ENCODE assay signal across 1 cellular context in the genomic region with DNA sequence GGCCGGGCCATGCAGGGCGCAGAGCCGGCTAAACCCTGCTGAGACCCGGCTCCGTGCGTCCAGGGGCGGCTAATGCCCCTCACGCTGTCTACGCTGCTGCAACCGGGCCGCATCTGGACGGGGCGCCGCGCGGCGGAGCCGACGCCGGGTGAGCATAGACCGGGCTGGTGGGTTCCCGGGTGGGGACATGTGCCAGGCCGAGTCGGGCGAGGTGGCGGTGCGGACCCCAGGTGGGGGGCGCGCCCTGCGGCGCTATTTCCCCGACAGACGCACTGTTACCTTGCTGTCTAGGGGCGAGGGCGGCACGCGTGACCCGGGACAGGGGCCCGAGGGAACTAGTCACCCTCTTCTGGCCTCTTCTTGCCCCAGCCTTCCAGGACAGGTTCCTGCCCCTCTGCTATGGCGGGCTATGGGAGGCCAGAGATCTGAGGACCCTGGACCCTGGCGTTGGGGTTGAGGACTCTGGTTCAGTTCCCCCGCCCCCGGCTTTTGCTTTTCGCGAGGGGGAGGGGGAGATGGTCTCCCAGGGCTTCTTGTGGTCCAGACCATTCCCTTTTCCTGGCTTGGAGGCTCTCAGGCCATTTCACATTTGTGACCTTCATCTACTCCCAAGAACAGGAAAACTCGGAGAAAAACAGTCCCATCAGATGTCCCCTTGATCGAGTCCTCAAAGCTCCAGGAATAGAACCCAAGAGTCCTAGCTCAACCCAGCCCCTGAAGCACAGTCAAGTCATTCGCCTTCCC.
TF ChIP-seq lines count a peak whose summit lies in the region.

No MANE protein-coding gene starts in this region.

TF ChIP-seq in HEK293, 187 proteins besides CTCF, POLR2A, EP300 and RAD21 (continued from another document):
- TF ChIP-seq, protein P1, sequence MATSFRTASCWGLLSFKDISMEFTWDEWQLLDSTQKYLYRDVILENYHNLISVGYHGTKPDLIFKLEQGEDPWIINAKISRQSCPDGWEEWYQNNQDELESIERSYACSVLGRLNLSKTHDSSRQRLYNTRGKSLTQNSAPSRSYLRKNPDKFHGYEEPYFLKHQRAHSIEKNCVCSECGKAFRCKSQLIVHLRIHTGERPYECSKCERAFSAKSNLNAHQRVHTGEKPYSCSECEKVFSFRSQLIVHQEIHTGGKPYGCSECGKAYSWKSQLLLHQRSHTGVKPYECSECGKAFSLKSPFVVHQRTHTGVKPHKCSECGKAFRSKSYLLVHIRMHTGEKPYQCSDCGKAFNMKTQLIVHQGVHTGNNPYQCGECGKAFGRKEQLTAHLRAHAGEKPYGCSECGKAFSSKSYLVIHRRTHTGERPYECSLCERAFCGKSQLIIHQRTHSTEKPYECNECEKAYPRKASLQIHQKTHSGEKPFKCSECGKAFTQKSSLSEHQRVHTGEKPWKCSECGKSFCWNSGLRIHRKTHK (tag by site-specific recombination; IDR thresholded peaks at IDR 0.05), result no peak
- TF ChIP-seq ZNF776 (tag by site-specific recombination; IDR thresholded peaks at IDR 0.05; ENCODE audit: borderline replicate concordance) (no peak), RBAK (tag by site-specific recombination; IDR thresholded peaks at IDR 0.05) (no peak), ZNF473 (tag by site-specific recombination; IDR thresholded peaks at IDR 0.05) (no peak), ZNF335 (tag by site-specific recombination; conservative IDR thresholded peaks at IDR 0.05) (peak; percentile 50), ZNF660 (tag by site-specific recombination; IDR thresholded peaks at IDR 0.05) (no peak), ZNF341 (tag by site-specific recombination; IDR thresholded peaks at IDR 0.05; ENCODE audit: low read depth) (0 out of 2 replicates have a peak, but pooled peaks have one; percentile 10)
